Comparison of ENCODE assay signal across 19 cellular contexts in the genomic region with DNA sequence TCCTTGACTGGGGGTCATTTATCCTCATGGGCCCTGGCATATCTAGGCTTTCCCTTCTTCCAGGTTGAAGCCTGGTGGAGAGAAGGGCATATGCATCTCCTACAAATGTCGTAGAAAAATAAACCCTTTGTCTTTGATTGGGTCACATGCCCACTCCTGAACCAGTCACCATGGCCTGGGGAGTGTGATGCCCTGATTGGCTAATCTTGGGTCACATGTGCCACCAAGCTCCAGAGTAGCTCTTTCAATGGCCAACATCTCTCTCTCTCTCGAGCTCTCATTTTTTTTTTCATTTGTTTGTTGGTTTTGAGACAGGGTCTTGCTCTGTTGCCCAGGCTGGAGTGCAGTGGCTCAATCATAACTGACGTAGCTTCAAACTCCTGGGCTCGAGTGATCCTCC. TPM values are rescaled to one million over a fixed set of nuclear protein-coding genes. Genes with fewer than 3 reads are reported as not detected.
DNase-seq lines count a peak whose midpoint lies in the region; ATAC-seq and TF ChIP-seq lines count a peak whose summit lies in the region.
"Had no signal": no experiment of that assay in that cellular context is flagged by ENCODE, and none has a peak within 500 bp of the region (broad histone marks: within the 10 kb centered on the region; RNA-seq: fewer than 3 reads in every experiment).

No MANE protein-coding gene starts in this region.

- no peak overlapping the region for H3K27ac ChIP-seq in lower lobe of right lung
- H3K27ac ChIP-seq: SJSA1 had no signal

- DNase-seq in activated CD4-positive, alpha-beta T cell treated with anti-CD3 and anti-CD28 coated beads for 36 hours: peak; percentile 28
- no peak for DNase-seq in activated CD4-positive, alpha-beta T cell treated with anti-CD3 and anti-CD28 coated beads, Interleukin-2, amount 10 ng/mL, durations not matched to agents 24 days and 14 days
- DNase-seq in WTC11 (ENCODE audit: low spot score): no peak
- DNase-seq in DMS53 (lab: John Stamatoyannopoulos, UW): no peak
- no peak for DNase-seq in lower lobe of right lung
- no peak for DNase-seq in stimulated activated CD4-positive, alpha-beta T cell treated with anti-CD3 and anti-CD28 coated beads, Interleukin-15, amount 100 ng/mL, for 24 hours
- DNase-seq: 8988T, DMS153, GOT3, KG1, NCI-H1048, NCI-H1436, NCI-H1930, NCI-H226, NCI-H524 treated with DMSO at 0.1 percent for 48 hours had no signal

- peaks cover 5% of the 10 kb centered on the region for H3K4me1 ChIP-seq in Loucy (ENCODE audit: insufficient read depth, low read length, poor library complexity, severe bottlenecking)
- peaks cover 6% of the 10 kb centered on the region for H3K4me1 ChIP-seq in lower lobe of right lung

- no peaks in the 10 kb centered on the region for H3K9me3 Mint-ChIP-seq in activated CD4-positive, alpha-beta T cell treated with anti-CD3 and anti-CD28 coated beads for 36 hours (ENCODE audit: low read depth)
- no peaks in the 10 kb centered on the region for H3K9me3 Mint-ChIP-seq in activated CD4-positive, alpha-beta T cell treated with anti-CD3 and anti-CD28 coated beads, Interleukin-2, amount 10 ng/mL, durations not matched to agents 24 days and 14 days
- no peaks in the 10 kb centered on the region for H3K9me3 Mint-ChIP-seq in WTC11
- H3K9me3 Mint-ChIP-seq: CD4-positive, alpha-beta memory T cell had no signal

- no peak overlapping the region for H3K4me3 Mint-ChIP-seq in activated CD4-positive, alpha-beta T cell treated with anti-CD3 and anti-CD28 coated beads for 36 hours
- H3K4me3 Mint-ChIP-seq in activated CD4-positive, alpha-beta T cell treated with anti-CD3 and anti-CD28 coated beads, Interleukin-2, amount 10 ng/mL, durations not matched to agents 24 days and 14 days: no peak overlapping the region
- no peak overlapping the region for H3K4me3 Mint-ChIP-seq in WTC11
- H3K4me3 Mint-ChIP-seq: CD4-positive, alpha-beta memory T cell had no signal

- peak overlapping the region; percentile 68 for H2AFZ ChIP-seq in Loucy (ENCODE audit: low read length)

- no peaks in the 10 kb centered on the region for H3F3A ChIP-seq in Loucy (ENCODE audit: low read depth)

- ATAC-seq in activated CD4-positive, alpha-beta T cell treated with anti-CD3 and anti-CD28 coated beads for 36 hours: no peak
- ATAC-seq in WTC11 (peak; percentile 25; the same call in 1 of the 2 replicates), lower lobe of right lung (no peak), HG03469 (IDR thresholded peaks at IDR 0.05; ENCODE audit: unreplicated experiment) (no peak)

- no peak overlapping the region for H3K9ac ChIP-seq in Loucy (ENCODE audit: low read depth, low read length, poor library complexity, severe bottlenecking)

- no peaks in the 10 kb centered on the region for H3K27me3 Mint-ChIP-seq in activated CD4-positive, alpha-beta T cell treated with anti-CD3 and anti-CD28 coated beads for 36 hours
- no peaks in the 10 kb centered on the region for H3K27me3 Mint-ChIP-seq in activated CD4-positive, alpha-beta T cell treated with anti-CD3 and anti-CD28 coated beads, Interleukin-2, amount 10 ng/mL, durations not matched to agents 24 days and 14 days
- no peaks in the 10 kb centered on the region for H3K27me3 Mint-ChIP-seq in WTC11 (ENCODE audit: low read depth)
- H3K27me3 Mint-ChIP-seq: CD4-positive, alpha-beta memory T cell had no signal

- CTCF ChIA-PET in activated CD4-positive, alpha-beta T cell treated with anti-CD3 and anti-CD28 coated beads for 36 hours (lab: Charles Lee): interaction anchor here (0.7 to 2.3 kb wide), 12 partner anchors 26 to 246 kb away, joined by 3 to 18 read pairs (median 8); no protein-coding TSS in a partner anchor
- CTCF ChIA-PET in WTC11 (lab: Charles Lee): interaction anchor here (0.7 to 2.4 kb wide), 5 partner anchors 15 to 127 kb away, joined by 3 to 14 read pairs (median 3); no protein-coding TSS in a partner anchor

- H3K36me3 ChIP-seq in Loucy (ENCODE audit: insufficient read depth, low read length) (no peaks in the 10 kb centered on the region), lower lobe of right lung (no peaks in the 10 kb centered on the region)
- H3K36me3 ChIP-seq: SJSA1 had no signal

- no peaks in the 10 kb centered on the region for H4K20me1 ChIP-seq in Loucy (ENCODE audit: insufficient read depth, low read length, poor library complexity, severe bottlenecking)

- H3K27me3 ChIP-seq in Loucy (ENCODE audit: insufficient read depth, low read length, poor library complexity, severe bottlenecking): no peaks in the 10 kb centered on the region
- no peaks in the 10 kb centered on the region for H3K27me3 ChIP-seq in lower lobe of right lung (ENCODE audit: low read depth)
- H3K27me3 ChIP-seq: SJSA1 had no signal

- no peak overlapping the region for H3K27ac Mint-ChIP-seq in activated CD4-positive, alpha-beta T cell treated with anti-CD3 and anti-CD28 coated beads for 36 hours
- no peak overlapping the region for H3K27ac Mint-ChIP-seq in activated CD4-positive, alpha-beta T cell treated with anti-CD3 and anti-CD28 coated beads, Interleukin-2, amount 10 ng/mL, durations not matched to agents 24 days and 14 days
- H3K27ac Mint-ChIP-seq in WTC11: no peak overlapping the region

- H3K4me1 Mint-ChIP-seq in activated CD4-positive, alpha-beta T cell treated with anti-CD3 and anti-CD28 coated beads for 36 hours: peaks cover 6% of the 10 kb centered on the region
- peaks cover 2% of the 10 kb centered on the region for H3K4me1 Mint-ChIP-seq in activated CD4-positive, alpha-beta T cell treated with anti-CD3 and anti-CD28 coated beads, Interleukin-2, amount 10 ng/mL, durations not matched to agents 24 days and 14 days
- peaks cover 7% of the 10 kb centered on the region; the same call in 1 of the 2 replicates for H3K4me1 Mint-ChIP-seq in WTC11

- no peaks in the 10 kb centered on the region for H3K36me3 Mint-ChIP-seq in activated CD4-positive, alpha-beta T cell treated with anti-CD3 and anti-CD28 coated beads for 36 hours (ENCODE audit: low read depth)
- no peaks in the 10 kb centered on the region for H3K36me3 Mint-ChIP-seq in activated CD4-positive, alpha-beta T cell treated with anti-CD3 and anti-CD28 coated beads, Interleukin-2, amount 10 ng/mL, durations not matched to agents 24 days and 14 days (ENCODE audit: low read depth)
- H3K36me3 Mint-ChIP-seq in WTC11: no peaks in the 10 kb centered on the region
- H3K36me3 Mint-ChIP-seq: CD4-positive, alpha-beta memory T cell had no signal

- H3K79me2 ChIP-seq in Loucy (ENCODE audit: insufficient read depth, low read length): no peaks in the 10 kb centered on the region

- intact Hi-C loops in activated CD4-positive, alpha-beta T cell treated with anti-CD3 and anti-CD28 coated beads for 36 hours (cut with DNase I, micrococcal nuclease): loop anchor here (5.0 kb wide), 2 partner anchors 145 to 225 kb away; no protein-coding TSS in a partner anchor
- intact Hi-C loops in activated CD4-positive, alpha-beta T cell treated with anti-CD3 and anti-CD28 coated beads, Interleukin-2, amount 10 ng/mL, durations not matched to agents 24 days and 14 days (cut with micrococcal nuclease): no loop called here
- intact Hi-C loops in lower lobe of right lung (cut with DNase I): no loop called here

- POLR2A ChIA-PET in activated CD4-positive, alpha-beta T cell treated with anti-CD3 and anti-CD28 coated beads for 36 hours (lab: Charles Lee): no interaction called here
- POLR2A ChIA-PET in WTC11 (lab: Charles Lee): interaction anchor here (0.6 kb wide), 1 partner anchor 12 kb away, joined by 4 read pairs; no protein-coding TSS in a partner anchor

- TF ChIP-seq CTCF in Loucy (conservative IDR thresholded peaks at IDR 0.05; ENCODE audit: low read length) (no peak), WTC11 (IDR thresholded peaks at IDR 0.05) (no peak), lower lobe of right lung (IDR thresholded peaks at IDR 0.05) (no peak)

- H3K9me2 ChIP-seq in Loucy (replicated peaks; ENCODE audit: low read depth, low read length): no peaks in the 10 kb centered on the region

- H3K4me2 ChIP-seq in Loucy (ENCODE audit: low read depth, low read length, poor library complexity, severe bottlenecking): no peak overlapping the region

- no peaks in the 10 kb centered on the region for H3K9me3 ChIP-seq in Loucy (ENCODE audit: insufficient read depth, low read depth, low read length)
- H3K9me3 ChIP-seq in lower lobe of right lung: no peaks in the 10 kb centered on the region
- H3K9me3 ChIP-seq: SJSA1 had no signal

- no peak overlapping the region for H3K4me3 ChIP-seq in Loucy (ENCODE audit: low read length, poor library complexity, severe bottlenecking)
- no peak overlapping the region for H3K4me3 ChIP-seq in lower lobe of right lung
- H3K4me3 ChIP-seq: SJSA1 had no signal

TF ChIP-seq in WTC11, 78 proteins besides CTCF, POLR2A, EP300 and RAD21 (continues in another document):
- TF ChIP-seq NFATC4 (CRISPR knock-in tag; IDR thresholded peaks at IDR 0.05) (no peak), CBFB (CRISPR knock-in tag; IDR thresholded peaks at IDR 0.05; ENCODE audit: low read depth) (no peak), HMGA2 (CRISPR knock-in tag; IDR thresholded peaks at IDR 0.05) (no peak)
- TF ChIP-seq, protein P1, sequence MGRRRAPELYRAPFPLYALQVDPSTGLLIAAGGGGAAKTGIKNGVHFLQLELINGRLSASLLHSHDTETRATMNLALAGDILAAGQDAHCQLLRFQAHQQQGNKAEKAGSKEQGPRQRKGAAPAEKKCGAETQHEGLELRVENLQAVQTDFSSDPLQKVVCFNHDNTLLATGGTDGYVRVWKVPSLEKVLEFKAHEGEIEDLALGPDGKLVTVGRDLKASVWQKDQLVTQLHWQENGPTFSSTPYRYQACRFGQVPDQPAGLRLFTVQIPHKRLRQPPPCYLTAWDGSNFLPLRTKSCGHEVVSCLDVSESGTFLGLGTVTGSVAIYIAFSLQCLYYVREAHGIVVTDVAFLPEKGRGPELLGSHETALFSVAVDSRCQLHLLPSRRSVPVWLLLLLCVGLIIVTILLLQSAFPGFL (CRISPR knock-in tag; IDR thresholded peaks at IDR 0.05; ENCODE audit: borderline replicate concordance): no peak
- TF ChIP-seq, protein P2, sequence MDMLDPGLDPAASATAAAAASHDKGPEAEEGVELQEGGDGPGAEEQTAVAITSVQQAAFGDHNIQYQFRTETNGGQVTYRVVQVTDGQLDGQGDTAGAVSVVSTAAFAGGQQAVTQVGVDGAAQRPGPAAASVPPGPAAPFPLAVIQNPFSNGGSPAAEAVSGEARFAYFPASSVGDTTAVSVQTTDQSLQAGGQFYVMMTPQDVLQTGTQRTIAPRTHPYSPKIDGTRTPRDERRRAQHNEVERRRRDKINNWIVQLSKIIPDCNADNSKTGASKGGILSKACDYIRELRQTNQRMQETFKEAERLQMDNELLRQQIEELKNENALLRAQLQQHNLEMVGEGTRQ (CRISPR knock-in tag; IDR thresholded peaks at IDR 0.05): peak; percentile 75

RNA-seq across cellular contexts. Expression of a gene that starts 5.6 kb away (rescaled TPM):
- total RNA-seq in activated CD4-positive, alpha-beta T cell treated with anti-CD3 and anti-CD28 coated beads for 36 hours: 100 to 1,000 TPM; 241 to 368 TPM
- total RNA-seq in activated CD4-positive, alpha-beta T cell treated with anti-CD3 and anti-CD28 coated beads, Interleukin-2, amount 10 ng/mL, durations not matched to agents 24 days and 14 days: 230 and 245 TPM in 2 replicates
- 125 to 160 TPM (median 133 TPM) in 3 replicates for total RNA-seq in WTC11 (2021)
- total RNA-seq in lower lobe of right lung: 106 TPM

Comparison
In these comparisons a context has a peak if more than half of its experiments do, and no peak if none do; other contexts are left out.
1. intact Hi-C loops: an anchor here in activated CD4-positive, alpha-beta T cell treated with anti-CD3 and anti-CD28 coated beads for 36 hours (5.0 kb wide); none called in activated CD4-positive, alpha-beta T cell treated with anti-CD3 and anti-CD28 coated beads, Interleukin-2, amount 10 ng/mL, durations not matched to agents 24 days and 14 days and lower lobe of right lung.